8 cellular contexts compared by ENCODE assay signal in genomic region chr2:190409616-190410015, GRCh38. TPM values are rescaled to one million over a fixed set of nuclear protein-coding genes. Genes with fewer than 3 reads are reported as not detected.
DNase-seq lines count a peak whose midpoint lies in the region; ATAC-seq, FAIRE-seq and TF ChIP-seq lines count a peak whose summit lies in the region.

No MANE protein-coding gene starts in this region.

- CTCF ChIA-PET in IMR-90 (lab: Yijun Ruan, JAX): no interaction called here
- CTCF ChIA-PET in GM12878 (lab: Yijun Ruan, JAX): interaction anchor here (0.8 to 1.7 kb wide), 5 partner anchors 23 to 270 kb away, joined by 3 to 8 read pairs (median 5); no protein-coding TSS in a partner anchor

- H3K9ac ChIP-seq in IMR-90 (ENCODE audit: low read depth, low read length): no peak overlapping the region
- peak overlapping the region; percentile 96; the same call in 1 of the 2 replicates for H3K9ac ChIP-seq in GM12878 (ENCODE audit: control insufficient read depth, insufficient read depth, low read length)

- H3K56ac ChIP-seq in IMR-90 (ENCODE audit: extremely low read depth, insufficient read depth, low read length): no peak overlapping the region

- H3K27ac ChIP-seq in IMR-90 (ENCODE audit: insufficient read depth, low read length) (no peak overlapping the region), GM12878 (ENCODE audit: control insufficient read depth, insufficient read depth) (peak overlapping the region; percentile 83)

- SMC1A ChIA-PET in GM12878 (lab: Charles Lee; ENCODE audit: uncharacterized antibody, unreplicated experiment): interaction anchor here (0.6 to 2.5 kb wide), 21 partner anchors 10 to 270 kb away, joined by 3 to 10 read pairs (median 3); no protein-coding TSS in a partner anchor

- no peak overlapping the region for H2AFZ ChIP-seq in IMR-90 (replicated peaks; ENCODE audit: low read length, poor library complexity)
- H2AFZ ChIP-seq in GM12878 (ENCODE audit: control insufficient read depth, low read depth, low read length): peak overlapping the region; percentile 80

- no peaks in the 10 kb centered on the region for H3K79me1 ChIP-seq in IMR-90 (ENCODE audit: low read depth in 1 of 2, low read length in 2 of 2)

- H3K9me3 ChIP-seq in IMR-90 (ENCODE audit: control insufficient read depth, insufficient read depth, low read length) (no peaks in the 10 kb centered on the region), GM12878 (replicated peaks; ENCODE audit: control insufficient read depth, insufficient read depth, low read length) (no peaks in the 10 kb centered on the region), MG63 (no peaks in the 10 kb centered on the region)

- no peak overlapping the region for H2BK20ac ChIP-seq in IMR-90 (ENCODE audit: low read depth, low read length)

- no peak overlapping the region for H2BK5ac ChIP-seq in IMR-90 (ENCODE audit: low read depth, low read length, poor library complexity, severe bottlenecking)

- intact Hi-C loops in IMR-90 (cut with micrococcal nuclease): loop anchor here (5.0 kb wide), 2 partner anchors 58 to 88 kb away; no protein-coding TSS in a partner anchor
- intact Hi-C loops in GM12878 (cut with micrococcal nuclease; ENCODE audit: unreplicated experiment): loop anchor here (5.0 kb wide), 1 partner anchor 123 kb away; the partner anchor contains the start of gene NEMP2

- no peak overlapping the region for H4K8ac ChIP-seq in IMR-90 (ENCODE audit: low read depth in 2 of 2, low read length in 2 of 2)

- FAIRE-seq in GM12878 (lab: Jason Lieb, UNC) (no peak), GM19239 (lab: Jason Lieb, UNC) (no peak)

- TF ChIP-seq RAD21 in IMR-90 (IDR thresholded peaks at IDR 0.05; ENCODE audit: low read length): no peak
- no peak for TF ChIP-seq RAD21 in GM12878 (IDR thresholded peaks at IDR 0.05; ENCODE audit: insufficient read depth, low read depth, low read length)

- peaks cover 36% of the 10 kb centered on the region for H3K79me2 ChIP-seq in GM12878 (ENCODE audit: control insufficient read depth, insufficient read depth, low read length)

- POLR2A ChIA-PET in IMR-90 (lab: Charles Lee; ENCODE audit: unreplicated experiment) (no interaction called here), GM12878 (lab: Charles Lee) (no interaction called here)
- POLR2A ChIA-PET in naive thymus-derived CD8-positive, alpha-beta T cell (lab: Charles Lee): interaction anchor here (1.1 to 5.3 kb wide), 4 partner anchors 25 to 125 kb away, joined by 3 to 99 read pairs (median 5); partner anchors contain the start of gene NEMP2

- H2BK120ac ChIP-seq in IMR-90 (ENCODE audit: low read depth, low read length): no peak overlapping the region

- no peaks in the 10 kb centered on the region for H3K27me3 Mint-ChIP-seq in naive thymus-derived CD8-positive, alpha-beta T cell
- peaks cover 10% of the 10 kb centered on the region for H3K27me3 Mint-ChIP-seq in endothelial cell (ENCODE audit: unreplicated experiment)

- H2BK15ac ChIP-seq in IMR-90 (ENCODE audit: low read depth, low read length): no peak overlapping the region

- H3K27ac Mint-ChIP-seq in naive thymus-derived CD8-positive, alpha-beta T cell: peak overlapping the region; percentile 94 to 100 (median 99)
- no peak overlapping the region for H3K27ac Mint-ChIP-seq in endothelial cell (ENCODE audit: unreplicated experiment)

- H3K18ac ChIP-seq in IMR-90 (ENCODE audit: low read depth, low read length): no peak overlapping the region

- no peak for ATAC-seq in IMR-90 (ENCODE audit: low read depth)
- ATAC-seq in GM12878: no peak
- no peak for ATAC-seq in naive thymus-derived CD8-positive, alpha-beta T cell

- peaks cover 2% of the 10 kb centered on the region; the same call in 1 of the 2 replicates for H3K4me1 ChIP-seq in IMR-90 (ENCODE audit: control insufficient read depth, insufficient read depth, low read length)
- H3K4me1 ChIP-seq in GM12878 (ENCODE audit: control insufficient read depth, insufficient read depth, low read length): peaks cover 6% of the 10 kb centered on the region

- peak overlapping the region; percentile 47; the same call in 1 of the 2 replicates for H3K4me2 ChIP-seq in IMR-90 (ENCODE audit: low read depth, low read length)
- peak overlapping the region; percentile 81 for H3K4me2 ChIP-seq in GM12878 (ENCODE audit: control insufficient read depth, insufficient read depth)

- H3K36me3 ChIP-seq in IMR-90 (ENCODE audit: control insufficient read depth, insufficient read depth, low read length) (no peaks in the 10 kb centered on the region), GM12878 (ENCODE audit: control insufficient read depth in 2 of 2, insufficient read depth in 2 of 2, low read length in 1 of 2) (0 out of 4 replicates have a peak, but pooled peaks cover 0 to 2% of the 10 kb centered on the region in 2 experiments), MG63 (no peaks in the 10 kb centered on the region)

- no peak overlapping the region for H3K14ac ChIP-seq in IMR-90 (replicated peaks; ENCODE audit: low read depth, low read length)

- 100% methylated on average over 1 of the region's 2 CpGs; no CpG with 5 or more reads in 1 of the 2 experiments for WGBS in IMR-90 (ENCODE audit: extremely low coverage in 2 of 2, insufficient read length in 1 of 2), 2 experiments
- 26% methylated on average over 2 of the region's 2 CpGs for WGBS in GM12878 (ENCODE audit: insufficient coverage, insufficient replicate concordance, low lambda C conversion rate, missing lambda C conversion rate)

- RAD21 ChIA-PET in GM12878 (lab: Charles Lee; ENCODE audit: unreplicated experiment): interaction anchor here (0.9 to 2.0 kb wide), 5 partner anchors 23 to 283 kb away, joined by 3 to 5 read pairs (median 4); no protein-coding TSS in a partner anchor

- peak overlapping the region; percentile 83 to 97 (median 92) for H3K4me3 Mint-ChIP-seq in naive thymus-derived CD8-positive, alpha-beta T cell
- H3K4me3 Mint-ChIP-seq in endothelial cell (ENCODE audit: unreplicated experiment): no peak overlapping the region

- H3K27me3 ChIP-seq in IMR-90 (ENCODE audit: control insufficient read depth, insufficient read depth, low read length) (peaks cover 13% of the 10 kb centered on the region; the same call in 1 of the 2 replicates), GM12878 (replicated peaks in 1 of 2; ENCODE audit: control insufficient read depth in 2 of 2, insufficient read depth in 2 of 2, low read length in 1 of 2) (no peaks in the 10 kb centered on the region), MG63 (peaks cover 2% of the 10 kb centered on the region)

- TF ChIP-seq CTCF in IMR-90 (conservative IDR thresholded peaks at IDR 0.05; ENCODE audit: low read depth, low read length) (no peak), GM12878 (IDR thresholded peaks at IDR 0.05 in 2 of 3, conservative IDR thresholded peaks at IDR 0.05 in 1 of 3; ENCODE audit: control insufficient read depth in 2 of 3, extremely low read depth in 1 of 3, insufficient read depth in 1 of 3, low read depth in 3 of 3, low read length in 3 of 3) (no peak), endothelial cell (IDR thresholded peaks at IDR 0.05; ENCODE audit: unreplicated experiment) (no peak)

- H3K23ac ChIP-seq in IMR-90 (ENCODE audit: low read depth, low read length): peak overlapping the region; percentile 26; the same call in 1 of the 2 replicates

- TF ChIP-seq POLR2A in IMR-90 (IDR thresholded peaks at IDR 0.05; ENCODE audit: low read depth, low read length) (no peak), GM12878 (IDR thresholded peaks at IDR 0.05; ENCODE audit: low read depth, low read length) (no peak)

- H4K20me1 ChIP-seq in IMR-90 (ENCODE audit: insufficient read depth, low read length) (no peaks in the 10 kb centered on the region), GM12878 (ENCODE audit: control insufficient read depth, insufficient read depth) (no peaks in the 10 kb centered on the region)

- no peak overlapping the region for H4K5ac ChIP-seq in IMR-90 (ENCODE audit: low read depth, low read length)

- no peak for TF ChIP-seq EP300 in GM12878 (IDR thresholded peaks at IDR 0.05; ENCODE audit: borderline replicate concordance in 1 of 2, control insufficient read depth in 1 of 2, low read depth in 2 of 2, low read length in 2 of 2)

- dilution Hi-C loops in IMR-90 (cut with HindIII; ENCODE audit: low sequenced_read_pairs, unreplicated experiment): no loop called here

- no peak overlapping the region for H4K91ac ChIP-seq in IMR-90 (ENCODE audit: insufficient read depth, low read depth, low read length)

- no peak overlapping the region for H2AK5ac ChIP-seq in IMR-90 (ENCODE audit: low read depth, low read length)

- H2AK9ac ChIP-seq in IMR-90 (replicated peaks; ENCODE audit: low read depth, low read length, poor library complexity): no peak overlapping the region

- DNase-seq in COR-L47 (lab: John Stamatoyannopoulos, UW): peak; percentile 26
- DNase-seq in IMR-90: no peak
- DNase-seq in GM12878 (ENCODE audit: low read depth, low spot score): no peak
- DNase-seq in naive thymus-derived CD8-positive, alpha-beta T cell: no peak
- no peak for DNase-seq in RPMI8226
- DNase-seq in GM19239 (ENCODE audit: insufficient read length, low spot score): no peak
- DNase-seq in endothelial cell (ENCODE audit: low spot score): no peak
- no peak for DNase-seq in MG63

- H3K36me3 Mint-ChIP-seq in naive thymus-derived CD8-positive, alpha-beta T cell: no peaks in the 10 kb centered on the region
- no peaks in the 10 kb centered on the region for H3K36me3 Mint-ChIP-seq in endothelial cell (ENCODE audit: low read depth, unreplicated experiment)

- H3K4ac ChIP-seq in IMR-90 (ENCODE audit: low read depth, low read length): no peak overlapping the region

- H3K4me1 Mint-ChIP-seq in naive thymus-derived CD8-positive, alpha-beta T cell: peaks cover 27 to 56% (median 50%) of the 10 kb centered on the region in 4 donors
- peaks cover 23% of the 10 kb centered on the region for H3K4me1 Mint-ChIP-seq in endothelial cell (ENCODE audit: unreplicated experiment)

- H3K9me3 Mint-ChIP-seq in naive thymus-derived CD8-positive, alpha-beta T cell: no peaks in the 10 kb centered on the region
- H3K9me3 Mint-ChIP-seq in endothelial cell (ENCODE audit: unreplicated experiment): no peaks in the 10 kb centered on the region

- H3K4me3 ChIP-seq in IMR-90 (ENCODE audit: insufficient read depth, low read depth, low read length) (no peak overlapping the region), GM12878 (peak overlapping the region; percentile 77), MG63 (no peak overlapping the region)

- no TSS peak for BruUV-seq in IMR-90 (replicated peaks; lab: Mats Ljungman, UMichigan)
- BruUV-seq in GM12878 (replicated peaks; lab: Mats Ljungman, UMichigan): no TSS peak

- no peaks in the 10 kb centered on the region for H3K9me1 ChIP-seq in IMR-90 (ENCODE audit: insufficient read depth, low read length)

- in situ Hi-C loops in IMR-90 (cut with MboI; ENCODE audit: low sequenced_read_pairs): loop anchor here (10.0 kb wide), 1 partner anchor 95 kb away; no protein-coding TSS in a partner anchor
- in situ Hi-C loops in GM12878 (cut with MboI): no loop called here

RNA-seq across cellular contexts. Expression of gene MFSD6, which starts 1.5 kb away (rescaled TPM):
- 7.7 and 8.1 TPM in 2 replicates for total RNA-seq in IMR-90 (2012; rRNA removed)
- polyA plus RNA-seq in IMR-90 (2012; rRNA removed): 4.0 and 4.2 TPM in 2 replicates
- 2.7 and 4.8 TPM in 2 replicates for polyA plus RNA-seq in IMR-90 (2012; cell fraction: cytosol; rRNA removed)
- polyA plus RNA-seq in IMR-90 (2012; cell fraction: nucleus; rRNA removed; ENCODE audit: low replicate concordance): 1.6 and 5.3 TPM in 2 replicates
- total RNA-seq in GM12878 (2013; cell fraction: nucleolus; rRNA removed): 50.7 and 65.8 TPM in 2 replicates
- total RNA-seq in GM12878 (2014; rRNA removed): 38.3 and 38.6 TPM in 2 replicates
- 20.6 and 21.5 TPM in 2 replicates for total RNA-seq in GM12878 (2014; rRNA removed; fragmentation: Illumina TruSeq; extraction: Trizol)
- 42.6 and 44.1 TPM in 2 replicates for total RNA-seq in GM12878 (2021)
- polyA plus RNA-seq in GM12878 (2011; ENCODE audit: low read depth): 12.2 TPM
- 20.9 and 25.8 TPM in 2 replicates for polyA plus RNA-seq in GM12878 (2011; rRNA removed)
- polyA plus RNA-seq in GM12878 (2011; cell fraction: cytosol; rRNA removed): 19.6 and 22.2 TPM in 2 replicates
- 12.9 and 13.6 TPM in 2 replicates for polyA plus RNA-seq in GM12878 (2011; cell fraction: nucleus; rRNA removed)
- 19.4 and 20.9 TPM in 2 replicates for polyA plus RNA-seq in GM12878 (2012)
- polyA plus RNA-seq in GM12878 (2014; fragmentation: Illumina TruSeq; extraction: Trizol): 32.2 and 32.5 TPM in 2 replicates
- 10 to 100 TPM in 1 of 2 experiments, 1 to 10 TPM in 1; 6.7 to 10.3 TPM for polyA plus RNA-seq in GM12878 (2014; fragmentation: Nextera tagmentation; extraction: Ambion mirVana)
- polyA plus RNA-seq in GM12878 (2014; rRNA removed): 26.9 and 29.5 TPM in 2 replicates
- 10 to 100 TPM; 19.5 to 34.4 TPM for polyA plus RNA-seq in GM12878 (2016; fragmentation: Nextera tagmentation; extraction: Ambion mirVana)
- 37.5 and 45.6 TPM in 2 replicates for polyA minus RNA-seq in GM12878 (2011; rRNA and poly(A)+ RNA removed)
- 12.7 and 12.8 TPM in 2 replicates for polyA minus RNA-seq in GM12878 (2011; cell fraction: cytosol; rRNA and poly(A)+ RNA removed)
- polyA minus RNA-seq in GM12878 (2011; cell fraction: nucleus; rRNA and poly(A)+ RNA removed): 23.7 and 42.4 TPM in 2 replicates
- 10 to 100 TPM; 58.2 to 61.3 TPM for total RNA-seq in naive thymus-derived CD8-positive, alpha-beta T cell
- polyA plus RNA-seq in naive thymus-derived CD8-positive, alpha-beta T cell: 10 to 100 TPM; 14.7 to 18.5 (median 16.7) TPM
- 2.4 TPM for total RNA-seq in endothelial cell (ENCODE audit: unreplicated experiment)
- total RNA-seq in MG63 (2014; rRNA removed; shearing (Covaris generic); ENCODE audit: low replicate concordance): 0.52 and 0.53 TPM in 2 replicates
